Comparison of ENCODE assay signal across 19 cellular contexts in genomic region chr1:8943516-8943896, GRCh38. TPM values are rescaled to one million over a fixed set of nuclear protein-coding genes. Genes with fewer than 3 reads are reported as not detected.
DNase-seq lines count a peak whose midpoint lies in the region; TF ChIP-seq lines count a peak whose summit lies in the region.
"Had no signal": no experiment of that assay in that cellular context is flagged by ENCODE, and none has a peak within 500 bp of the region (broad histone marks: within the 10 kb centered on the region; RNA-seq: fewer than 3 reads in every experiment).

No MANE protein-coding gene starts in this region.

- H3K4me1 Mint-ChIP-seq in activated T-cell treated with anti-CD3 and anti-CD28 coated beads, Interleukin-2, amount 50 U/mL, for 24 hours (ENCODE audit: low read depth): peaks cover 89% of the 10 kb centered on the region
- H3K4me1 Mint-ChIP-seq in activated T-helper 2 cell treated with anti-CD3 and anti-CD28 coated beads, Interferon-gamma antibody, Interleukin-2, Interleukin-4, amounts not matched to agents 10 μg/mL and 5 μg/mL and 100 μg/mL, durations not matched to agents 14 hours and 24 hours and 36 hours (ENCODE audit: low read depth): peaks cover 74% of the 10 kb centered on the region
- peaks cover 24% of the 10 kb centered on the region; the same call in 1 of the 2 replicates for H3K4me1 Mint-ChIP-seq in HFFc6 (ENCODE audit: low read depth)
- H3K4me1 Mint-ChIP-seq in CD14-positive monocyte: peaks cover 38% of the 10 kb centered on the region

- intact Hi-C loops in activated T-helper 2 cell treated with anti-CD3 and anti-CD28 coated beads, Interferon-gamma antibody, Interleukin-2, Interleukin-4, amounts not matched to agents 10 μg/mL and 5 μg/mL and 100 μg/mL, durations not matched to agents 14 hours and 24 hours and 36 hours (cut with micrococcal nuclease): no loop called here
- intact Hi-C loops in CD14-positive monocyte (cut with micrococcal nuclease): no loop called here

- H3K27ac ChIP-seq in substantia nigra (ENCODE audit: low read depth, low read length, poor library complexity, severe bottlenecking): peak overlapping the region; percentile 90

- H3K4me3 Mint-ChIP-seq in activated T-cell treated with anti-CD3 and anti-CD28 coated beads, Interleukin-2, amount 50 U/mL, for 24 hours: no peak overlapping the region
- H3K4me3 Mint-ChIP-seq in activated T-helper 2 cell treated with anti-CD3 and anti-CD28 coated beads, Interferon-gamma antibody, Interleukin-2, Interleukin-4, amounts not matched to agents 10 μg/mL and 5 μg/mL and 100 μg/mL, durations not matched to agents 14 hours and 24 hours and 36 hours (ENCODE audit: low read depth): no peak overlapping the region
- H3K4me3 Mint-ChIP-seq in HFFc6 (no peak overlapping the region), CD14-positive monocyte (no peak overlapping the region)

- no peaks in the 10 kb centered on the region for H3K9me3 Mint-ChIP-seq in activated T-cell treated with anti-CD3 and anti-CD28 coated beads, Interleukin-2, amount 50 U/mL, for 24 hours
- no peaks in the 10 kb centered on the region for H3K9me3 Mint-ChIP-seq in activated T-helper 2 cell treated with anti-CD3 and anti-CD28 coated beads, Interferon-gamma antibody, Interleukin-2, Interleukin-4, amounts not matched to agents 10 μg/mL and 5 μg/mL and 100 μg/mL, durations not matched to agents 14 hours and 24 hours and 36 hours
- H3K9me3 Mint-ChIP-seq in HFFc6 (no peaks in the 10 kb centered on the region; the same call in 1 of the 2 replicates), CD14-positive monocyte (peaks cover 0 to 10% (median 4%) of the 10 kb centered on the region in 7 donors)
- H3K9me3 Mint-ChIP-seq: activated naive CD4-positive, alpha-beta T cell treated with anti-CD3 and anti-CD28 coated beads, Interleukin-2, amount 50 U/mL, for 24 hours had no signal

- DNase-seq in activated T-cell treated with anti-CD3 and anti-CD28 coated beads, Interleukin-2, amount 50 U/mL, for 24 hours: no peak
- no peak for DNase-seq in activated T-cell treated with anti-CD3 and anti-CD28 coated beads, Interleukin-2, amount 50 U/mL, for 1 hour
- DNase-seq in activated T-helper 2 cell treated with anti-CD3 and anti-CD28 coated beads, Interferon-gamma antibody, Interleukin-2, Interleukin-4, amounts not matched to agents 10 μg/mL and 5 μg/mL and 100 μg/mL, durations not matched to agents 14 hours and 24 hours and 36 hours (ENCODE audit: low spot score): no peak
- DNase-seq in left kidney (ENCODE audit: low read depth, low spot score) (peak; percentile 83), substantia nigra (lab: John Stamatoyannopoulos, UW) (peak in 12 of 49 donors; percentile 6 to 33 (median 20)), SHP77 (lab: John Stamatoyannopoulos, UW) (no peak), HFFc6 (no peak), CD14-positive monocyte (ENCODE audit: low spot score) (no peak)
- DNase-seq: activated CD4-positive, alpha-beta T cell treated with anti-CD3 and anti-CD28 coated beads for 1 hour; GOT3; kidney; NCI-H1436; NCI-H82; SHP77 treated with DMSO at 0.1 percent for 48 hours had no signal

- no peak for TF ChIP-seq CTCF in HFFc6 (IDR thresholded peaks at IDR 0.05)
- TF ChIP-seq CTCF in CD14-positive monocyte (IDR thresholded peaks at IDR 0.05): no peak

- peak overlapping the region; percentile 57 for H3K27ac Mint-ChIP-seq in activated T-cell treated with anti-CD3 and anti-CD28 coated beads, Interleukin-2, amount 50 U/mL, for 24 hours
- H3K27ac Mint-ChIP-seq in activated T-helper 2 cell treated with anti-CD3 and anti-CD28 coated beads, Interferon-gamma antibody, Interleukin-2, Interleukin-4, amounts not matched to agents 10 μg/mL and 5 μg/mL and 100 μg/mL, durations not matched to agents 14 hours and 24 hours and 36 hours: peak overlapping the region; percentile 12
- H3K27ac Mint-ChIP-seq in HFFc6 (no peak overlapping the region; the same call in 1 of the 2 replicates), CD14-positive monocyte (no peak overlapping the region)

- H3K36me3 Mint-ChIP-seq in activated T-cell treated with anti-CD3 and anti-CD28 coated beads, Interleukin-2, amount 50 U/mL, for 24 hours (ENCODE audit: low read depth): peaks cover 2% of the 10 kb centered on the region
- H3K36me3 Mint-ChIP-seq in activated T-helper 2 cell treated with anti-CD3 and anti-CD28 coated beads, Interferon-gamma antibody, Interleukin-2, Interleukin-4, amounts not matched to agents 10 μg/mL and 5 μg/mL and 100 μg/mL, durations not matched to agents 14 hours and 24 hours and 36 hours (ENCODE audit: low read depth): peaks cover 4% of the 10 kb centered on the region
- peaks cover 8% of the 10 kb centered on the region for H3K36me3 Mint-ChIP-seq in HFFc6 (ENCODE audit: low read depth)
- no peaks in the 10 kb centered on the region for H3K36me3 Mint-ChIP-seq in CD14-positive monocyte
- H3K36me3 Mint-ChIP-seq: activated naive CD4-positive, alpha-beta T cell treated with anti-CD3 and anti-CD28 coated beads, Interleukin-2, amount 50 U/mL, for 24 hours had no signal

- no peaks in the 10 kb centered on the region for H3K27me3 Mint-ChIP-seq in activated T-cell treated with anti-CD3 and anti-CD28 coated beads, Interleukin-2, amount 50 U/mL, for 24 hours
- H3K27me3 Mint-ChIP-seq in activated T-helper 2 cell treated with anti-CD3 and anti-CD28 coated beads, Interferon-gamma antibody, Interleukin-2, Interleukin-4, amounts not matched to agents 10 μg/mL and 5 μg/mL and 100 μg/mL, durations not matched to agents 14 hours and 24 hours and 36 hours (ENCODE audit: low read depth): no peaks in the 10 kb centered on the region
- H3K27me3 Mint-ChIP-seq in HFFc6 (ENCODE audit: insufficient read depth): no peaks in the 10 kb centered on the region; the same call in 1 of the 2 replicates
- peaks cover 0 to 8% (median 2%) of the 10 kb centered on the region in 3 donors for H3K27me3 Mint-ChIP-seq in CD14-positive monocyte (ENCODE audit: low read depth in 3 of 3)
- H3K27me3 Mint-ChIP-seq: activated naive CD4-positive, alpha-beta T cell treated with anti-CD3 and anti-CD28 coated beads, Interleukin-2, amount 50 U/mL, for 24 hours had no signal

RNA-seq across cellular contexts. Expression of gene CA6, which starts 2.2 kb away (rescaled TPM):
- 0.37 and 0.41 TPM in 2 replicates for total RNA-seq in activated T-helper 2 cell treated with anti-CD3 and anti-CD28 coated beads, Interferon-gamma antibody, Interleukin-2, Interleukin-4, amounts not matched to agents 10 μg/mL and 5 μg/mL and 100 μg/mL, durations not matched to agents 14 hours and 24 hours and 36 hours
- total RNA-seq in HFFc6 (2021; fragmentation: NEBNext Ultra II Directional; extraction: Animal tissue kit (Norgen Biotek cat#: 25700)): not detected
- not detected for polyA plus RNA-seq in CD14-positive monocyte
- total RNA-seq: Daoy, dermis microvascular lymphatic vessel endothelial cell, fibroblast of villous mesenchyme, kidney had no signal
- polyA plus RNA-seq: neural cell had no signal

Comparison
In these comparisons a context has a peak if more than half of its experiments do, and no peak if none do; other contexts are left out.
1. H3K27ac Mint-ChIP-seq: peak in activated T-cell treated with anti-CD3 and anti-CD28 coated beads, Interleukin-2, amount 50 U/mL, for 24 hours (single experiment) and activated T-helper 2 cell treated with anti-CD3 and anti-CD28 coated beads, Interferon-gamma antibody, Interleukin-2, Interleukin-4, amounts not matched to agents 10 μg/mL and 5 μg/mL and 100 μg/mL, durations not matched to agents 14 hours and 24 hours and 36 hours (single experiment); none in HFFc6 (single experiment) and CD14-positive monocyte (0 of 7).